ENCODE assay signal across 26 cellular contexts in the genomic region with DNA sequence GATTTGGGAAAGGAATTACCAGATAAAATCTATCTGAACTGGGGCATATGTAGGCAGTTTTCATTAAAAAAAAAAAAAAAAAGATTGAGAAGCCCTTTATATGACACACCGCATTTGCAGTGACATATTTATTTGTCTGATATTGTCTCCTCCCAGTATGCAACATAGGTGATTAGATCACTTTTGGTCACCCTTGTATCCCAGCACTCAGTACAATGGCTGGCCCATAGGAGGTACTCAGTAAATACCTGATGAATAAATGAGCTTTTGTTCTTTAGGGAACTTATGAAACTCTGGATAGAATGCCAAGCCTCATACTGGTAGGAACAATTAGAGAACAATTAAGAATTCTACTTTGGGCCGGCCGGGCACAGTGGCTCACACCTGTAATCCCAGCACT.
"Had no signal": no experiment of that assay in that cellular context is flagged by ENCODE, and none has a peak within 500 bp of the region (broad histone marks: within the 10 kb centered on the region; RNA-seq: fewer than 3 reads in every experiment).

No MANE protein-coding gene starts in this region.

- H3K27ac ChIP-seq: ascending aorta, brain microvascular endothelial cell, epithelial cell of prostate had no signal

- H3K27ac Mint-ChIP-seq: activated CD4-positive, alpha-beta memory T cell treated with anti-CD3 and anti-CD28 coated beads for 36 hours; activated CD4-positive, alpha-beta T cell treated with anti-CD3 and anti-CD28 coated beads for 36 hours; activated CD4-positive, alpha-beta T cell treated with anti-CD3 and anti-CD28 coated beads, Interleukin-2, amount 10 ng/mL, durations not matched to agents 24 days and 14 days; activated CD8-positive, alpha-beta memory T cell treated with anti-CD3 and anti-CD28 coated beads, Interleukin-2, amount 10 ng/mL, durations not matched to agents 7 days and 5 days; activated CD8-positive, alpha-beta T cell treated with anti-CD3 and anti-CD28 coated beads, Interleukin-2, amount 10 ng/mL, durations not matched to agents 7 days and 5 days; activated naive CD4-positive, alpha-beta T cell treated with anti-CD3 and anti-CD28 coated beads, Interleukin-2, amount 10 ng/mL, durations not matched to agents 7 days and 5 days; activated naive CD4-positive, alpha-beta T cell treated with anti-CD3 and anti-CD28 coated beads, Interleukin-2, amount 50 U/mL, for 72 hours; activated naive CD8-positive, alpha-beta T cell treated with anti-CD3 and anti-CD28 coated beads, Interleukin-2, amount 10 ng/mL, durations not matched to agents 7 days and 5 days; activated T-helper 1 cell treated with anti-CD3 and anti-CD28 coated beads, Interleukin-12 subunit alpha, Interleukin-12 subunit beta, Interleukin-2, Interleukin-4 antibody, amounts not matched to agents 30 ng/mL and 10 ng/mL and 1 ng/mL, durations not matched to agents 14 hours and 24 hours and 36 hours; activated T-helper 2 cell treated with anti-CD3 and anti-CD28 coated beads, Interferon-gamma antibody, Interleukin-2, Interleukin-4, amounts not matched to agents 10 μg/mL and 5 μg/mL and 100 μg/mL, durations not matched to agents 14 hours and 24 hours and 36 hours; effector memory CD8-positive, alpha-beta T cell had no signal

- H3K4me3 ChIP-seq: ascending aorta had no signal

- H3K4me3 Mint-ChIP-seq: activated CD4-positive, alpha-beta memory T cell treated with anti-CD3 and anti-CD28 coated beads for 36 hours; activated CD4-positive, alpha-beta T cell treated with anti-CD3 and anti-CD28 coated beads for 36 hours; activated CD4-positive, alpha-beta T cell treated with anti-CD3 and anti-CD28 coated beads, Interleukin-2, amount 10 ng/mL, durations not matched to agents 24 days and 14 days; activated CD8-positive, alpha-beta memory T cell treated with anti-CD3 and anti-CD28 coated beads, Interleukin-2, amount 10 ng/mL, durations not matched to agents 7 days and 5 days; activated CD8-positive, alpha-beta T cell treated with anti-CD3 and anti-CD28 coated beads, Interleukin-2, amount 10 ng/mL, durations not matched to agents 7 days and 5 days; activated naive CD4-positive, alpha-beta T cell treated with anti-CD3 and anti-CD28 coated beads, Interleukin-2, amount 10 ng/mL, durations not matched to agents 7 days and 5 days; activated naive CD8-positive, alpha-beta T cell treated with anti-CD3 and anti-CD28 coated beads, Interleukin-2, amount 10 ng/mL, durations not matched to agents 7 days and 5 days; activated T-helper 1 cell treated with anti-CD3 and anti-CD28 coated beads, Interleukin-12 subunit alpha, Interleukin-12 subunit beta, Interleukin-2, Interleukin-4 antibody, amounts not matched to agents 30 ng/mL and 10 ng/mL and 1 ng/mL, durations not matched to agents 14 hours and 24 hours and 36 hours; effector memory CD8-positive, alpha-beta T cell had no signal

- H3K4me1 ChIP-seq: ascending aorta had no signal

- H3K27me3 ChIP-seq: ascending aorta had no signal

- H3K36me3 Mint-ChIP-seq: activated CD4-positive, alpha-beta memory T cell treated with anti-CD3 and anti-CD28 coated beads for 36 hours; activated CD8-positive, alpha-beta memory T cell treated with anti-CD3 and anti-CD28 coated beads, Interleukin-2, amount 10 ng/mL, durations not matched to agents 7 days and 5 days; activated naive CD4-positive, alpha-beta T cell treated with anti-CD3 and anti-CD28 coated beads, Interleukin-2, amount 10 ng/mL, durations not matched to agents 7 days and 5 days; activated naive CD4-positive, alpha-beta T cell treated with anti-CD3 and anti-CD28 coated beads, Interleukin-2, amount 50 U/mL, for 72 hours; activated naive CD8-positive, alpha-beta T cell treated with anti-CD3 and anti-CD28 coated beads, Interleukin-2, amount 10 ng/mL, durations not matched to agents 7 days and 5 days had no signal

- ATAC-seq: activated CD4-positive, alpha-beta T cell treated with anti-CD3 and anti-CD28 coated beads for 36 hours; activated CD8-positive, alpha-beta memory T cell treated with anti-CD3 and anti-CD28 coated beads, Interleukin-2, amount 10 ng/mL, durations not matched to agents 7 days and 5 days; activated CD8-positive, alpha-beta T cell treated with anti-CD3 and anti-CD28 coated beads, Interleukin-2, amount 10 ng/mL, durations not matched to agents 7 days and 5 days; activated naive CD4-positive, alpha-beta T cell treated with anti-CD3 and anti-CD28 coated beads, Interleukin-2, amount 50 U/mL, for 72 hours; effector memory CD8-positive, alpha-beta T cell had no signal

- H3K9me3 Mint-ChIP-seq: activated CD4-positive, alpha-beta memory T cell treated with anti-CD3 and anti-CD28 coated beads for 36 hours; activated CD4-positive, alpha-beta T cell treated with anti-CD3 and anti-CD28 coated beads, Interleukin-2, amount 10 ng/mL, durations not matched to agents 24 days and 14 days; activated naive CD4-positive, alpha-beta T cell treated with anti-CD3 and anti-CD28 coated beads, Interleukin-2, amount 10 ng/mL, durations not matched to agents 7 days and 5 days; activated naive CD4-positive, alpha-beta T cell treated with anti-CD3 and anti-CD28 coated beads, Interleukin-2, amount 50 U/mL, for 72 hours; activated naive CD8-positive, alpha-beta T cell treated with anti-CD3 and anti-CD28 coated beads, Interleukin-2, amount 10 ng/mL, durations not matched to agents 7 days and 5 days; activated T-helper 1 cell treated with anti-CD3 and anti-CD28 coated beads, Interleukin-12 subunit alpha, Interleukin-12 subunit beta, Interleukin-2, Interleukin-4 antibody, amounts not matched to agents 30 ng/mL and 10 ng/mL and 1 ng/mL, durations not matched to agents 14 hours and 24 hours and 36 hours; activated T-helper 2 cell treated with anti-CD3 and anti-CD28 coated beads, Interferon-gamma antibody, Interleukin-2, Interleukin-4, amounts not matched to agents 10 μg/mL and 5 μg/mL and 100 μg/mL, durations not matched to agents 14 hours and 24 hours and 36 hours; effector memory CD8-positive, alpha-beta T cell had no signal

- H3K4me1 Mint-ChIP-seq: activated CD4-positive, alpha-beta T cell treated with anti-CD3 and anti-CD28 coated beads, Interleukin-2, amount 10 ng/mL, durations not matched to agents 24 days and 14 days; activated CD8-positive, alpha-beta memory T cell treated with anti-CD3 and anti-CD28 coated beads, Interleukin-2, amount 10 ng/mL, durations not matched to agents 7 days and 5 days had no signal

- DNase-seq: activated CD4-positive, alpha-beta memory T cell treated with anti-CD3 and anti-CD28 coated beads for 36 hours; activated CD4-positive, alpha-beta T cell treated with anti-CD3 and anti-CD28 coated beads for 36 hours; activated CD4-positive, alpha-beta T cell treated with anti-CD3 and anti-CD28 coated beads, Interleukin-2, amount 10 ng/mL, durations not matched to agents 24 days and 14 days; activated CD4-positive, CD25-positive, alpha-beta regulatory T cell; activated CD4-positive, CD25-positive, alpha-beta regulatory T cell treated with anti-CD3 and anti-CD28 coated beads, Interleukin-2, amount 50 U/mL, for 72 hours; activated CD8-positive, alpha-beta memory T cell treated with anti-CD3 and anti-CD28 coated beads, Interleukin-2, amount 10 ng/mL, durations not matched to agents 7 days and 5 days; activated CD8-positive, alpha-beta memory T cell treated with anti-CD3 and anti-CD28 coated beads, Interleukin-2, amount 50 U/mL, for 4 hours; activated CD8-positive, alpha-beta T cell treated with anti-CD3 and anti-CD28 coated beads, Interleukin-2, amount 10 ng/mL, durations not matched to agents 7 days and 5 days; activated effector memory CD4-positive, alpha-beta T cell treated with anti-CD3 and anti-CD28 coated beads, Interleukin-2, amount 50 U/mL, for 16 hours; activated naive CD4-positive, alpha-beta T cell treated with anti-CD3 and anti-CD28 coated beads, Interleukin-2, amount 10 ng/mL, durations not matched to agents 7 days and 5 days; activated naive CD8-positive, alpha-beta T cell treated with anti-CD3 and anti-CD28 coated beads, Interleukin-2, amount 10 ng/mL, durations not matched to agents 7 days and 5 days; activated T-cell treated with anti-CD3 and anti-CD28 coated beads, Interleukin-2, amount 50 U/mL, for 1 hour; activated T-cell treated with anti-CD3 and anti-CD28 coated beads, Interleukin-2, amount 50 U/mL, for 48 hours; brain microvascular endothelial cell; caudate nucleus; cortex of kidney; dermis blood vessel endothelial cell; effector CD4-positive, alpha-beta T cell; effector memory CD8-positive, alpha-beta T cell; foreskin fibroblast; T-helper 2 cell had no signal

- H3K36me3 ChIP-seq: ascending aorta, brain microvascular endothelial cell had no signal

- H3K9me3 ChIP-seq: ascending aorta had no signal
